In genomic region chr11:109285465-109285864, GRCh38 we compare ENCODE assay signal across 4 cellular contexts.
"Had no signal": no experiment of that assay in that cellular context is flagged by ENCODE, and none has a peak within 500 bp of the region (broad histone marks: within the 10 kb centered on the region; RNA-seq: fewer than 3 reads in every experiment).

No MANE protein-coding gene starts in this region.

- H2AFZ ChIP-seq: GM23338 had no signal

- H3K4me2 ChIP-seq: GM23338 had no signal

- H3K4me3 ChIP-seq: GM23338 had no signal

- DNase-seq: H9, HCEC 1CT, IMR-90 had no signal
